ENCODE assay signal across 1 cellular context in genomic region chr10:103197891-103198290, GRCh38.
TF ChIP-seq lines count a peak whose summit lies in the region.

No MANE protein-coding gene starts in this region.

TF ChIP-seq in H1, 55 proteins besides CTCF, POLR2A, EP300 and RAD21:
- TF ChIP-seq KDM1A (IDR thresholded peaks at IDR 0.05; ENCODE audit: borderline replicate concordance, low read length) = no peak
- TF ChIP-seq TEAD4 (IDR thresholded peaks at IDR 0.05; ENCODE audit: low read depth, low read length) = no peak
- no peak for TF ChIP-seq PHF8 (conservative IDR thresholded peaks at IDR 0.05; ENCODE audit: low read depth, low read length)
- TF ChIP-seq KDM5A (IDR thresholded peaks at IDR 0.05; ENCODE audit: low read length) = no peak
- TF ChIP-seq KDM4A (IDR thresholded peaks at IDR 0.05; ENCODE audit: low read depth, low read length, severe bottlenecking) = no peak
- TF ChIP-seq SIN3A (conservative IDR thresholded peaks at IDR 0.05 in 1 of 2, IDR thresholded peaks at IDR 0.05 in 1 of 2; ENCODE audit: low read depth in 1 of 2, low read length in 2 of 2) = no peak
- TF ChIP-seq ASH2L (IDR thresholded peaks at IDR 0.05; ENCODE audit: low read length) = no peak
- TF ChIP-seq SP1 (IDR thresholded peaks at IDR 0.05; ENCODE audit: low read depth, low read length) = no peak
- TF ChIP-seq SP4 (IDR thresholded peaks at IDR 0.05; ENCODE audit: low read length) = no peak
